Comparison of ENCODE assay signal across 3 cellular contexts in genomic region chr3:153063337-153063736, GRCh38.
TF ChIP-seq lines count a peak whose summit lies in the region.

No MANE protein-coding gene starts in this region.

TF ChIP-seq in SK-N-SH, 30 proteins besides CTCF, POLR2A, EP300 and RAD21:
- no peak for TF ChIP-seq MAX (IDR thresholded peaks at IDR 0.05; ENCODE audit: low read depth)
- no peak for TF ChIP-seq TAF1 (IDR thresholded peaks at IDR 0.05; ENCODE audit: borderline replicate concordance, low read depth, low read length)

TF ChIP-seq in SK-N-SH treated with all-trans-retinoic acid at 6 μM for 48 hours, 23 proteins besides CTCF, POLR2A, EP300 and RAD21:
- TF ChIP-seq CSDC2 (CRISPR knock-in tag; IDR thresholded peaks at IDR 0.05) (no peak), ESRRG (CRISPR knock-in tag; IDR thresholded peaks at IDR 0.05) (no peak)

TF ChIP-seq in GM12878, 131 proteins besides CTCF, POLR2A, EP300 and RAD21 (continued from another document):
- no peak for TF ChIP-seq SPI1 (IDR thresholded peaks at IDR 0.05; ENCODE audit: borderline replicate concordance, insufficient read depth, low read depth, low read length)
- no peak for TF ChIP-seq TCF12 (IDR thresholded peaks at IDR 0.05; ENCODE audit: low read depth, low read length)
- no peak for TF ChIP-seq HDAC2 (IDR thresholded peaks at IDR 0.05)
- TF ChIP-seq, protein P1, sequence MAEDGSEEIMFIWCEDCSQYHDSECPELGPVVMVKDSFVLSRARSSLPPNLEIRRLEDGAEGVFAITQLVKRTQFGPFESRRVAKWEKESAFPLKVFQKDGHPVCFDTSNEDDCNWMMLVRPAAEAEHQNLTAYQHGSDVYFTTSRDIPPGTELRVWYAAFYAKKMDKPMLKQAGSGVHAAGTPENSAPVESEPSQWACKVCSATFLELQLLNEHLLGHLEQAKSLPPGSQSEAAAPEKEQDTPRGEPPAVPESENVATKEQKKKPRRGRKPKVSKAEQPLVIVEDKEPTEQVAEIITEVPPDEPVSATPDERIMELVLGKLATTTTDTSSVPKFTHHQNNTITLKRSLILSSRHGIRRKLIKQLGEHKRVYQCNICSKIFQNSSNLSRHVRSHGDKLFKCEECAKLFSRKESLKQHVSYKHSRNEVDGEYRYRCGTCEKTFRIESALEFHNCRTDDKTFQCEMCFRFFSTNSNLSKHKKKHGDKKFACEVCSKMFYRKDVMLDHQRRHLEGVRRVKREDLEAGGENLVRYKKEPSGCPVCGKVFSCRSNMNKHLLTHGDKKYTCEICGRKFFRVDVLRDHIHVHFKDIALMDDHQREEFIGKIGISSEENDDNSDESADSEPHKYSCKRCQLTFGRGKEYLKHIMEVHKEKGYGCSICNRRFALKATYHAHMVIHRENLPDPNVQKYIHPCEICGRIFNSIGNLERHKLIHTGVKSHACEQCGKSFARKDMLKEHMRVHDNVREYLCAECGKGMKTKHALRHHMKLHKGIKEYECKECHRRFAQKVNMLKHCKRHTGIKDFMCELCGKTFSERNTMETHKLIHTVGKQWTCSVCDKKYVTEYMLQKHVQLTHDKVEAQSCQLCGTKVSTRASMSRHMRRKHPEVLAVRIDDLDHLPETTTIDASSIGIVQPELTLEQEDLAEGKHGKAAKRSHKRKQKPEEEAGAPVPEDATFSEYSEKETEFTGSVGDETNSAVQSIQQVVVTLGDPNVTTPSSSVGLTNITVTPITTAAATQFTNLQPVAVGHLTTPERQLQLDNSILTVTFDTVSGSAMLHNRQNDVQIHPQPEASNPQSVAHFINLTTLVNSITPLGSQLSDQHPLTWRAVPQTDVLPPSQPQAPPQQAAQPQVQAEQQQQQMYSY (CRISPR knock-in tag; IDR thresholded peaks at IDR 0.05) = no peak
- no peak for TF ChIP-seq ZZZ3 (IDR thresholded peaks at IDR 0.05; ENCODE audit: control insufficient read depth, insufficient read length, low read depth)
- no peak for TF ChIP-seq JUNB (IDR thresholded peaks at IDR 0.05)
- no peak for TF ChIP-seq KLF5 (IDR thresholded peaks at IDR 0.05; ENCODE audit: partially characterized antibody)
- TF ChIP-seq NFYA (IDR thresholded peaks at IDR 0.05; ENCODE audit: borderline replicate concordance, low read depth, low read length) = no peak
